ENCODE assay signal across 1 cellular context in genomic region chr7:139425701-139426100, GRCh38.
TF ChIP-seq lines count a peak whose summit lies in the region.

No MANE protein-coding gene starts in this region.

TF ChIP-seq in H1, 55 proteins besides CTCF, POLR2A, EP300 and RAD21:
- TF ChIP-seq POLR2AphosphoS5 (IDR thresholded peaks at IDR 0.05; ENCODE audit: low read depth, low read length): peak; percentile 22; the same call in 1 of the 2 replicates
TF ChIP-seq in H1: peak in this region for 1; not testable (repeated sequence) for 54.
